Comparison of ENCODE assay signal across 10 cellular contexts in the genomic region with DNA sequence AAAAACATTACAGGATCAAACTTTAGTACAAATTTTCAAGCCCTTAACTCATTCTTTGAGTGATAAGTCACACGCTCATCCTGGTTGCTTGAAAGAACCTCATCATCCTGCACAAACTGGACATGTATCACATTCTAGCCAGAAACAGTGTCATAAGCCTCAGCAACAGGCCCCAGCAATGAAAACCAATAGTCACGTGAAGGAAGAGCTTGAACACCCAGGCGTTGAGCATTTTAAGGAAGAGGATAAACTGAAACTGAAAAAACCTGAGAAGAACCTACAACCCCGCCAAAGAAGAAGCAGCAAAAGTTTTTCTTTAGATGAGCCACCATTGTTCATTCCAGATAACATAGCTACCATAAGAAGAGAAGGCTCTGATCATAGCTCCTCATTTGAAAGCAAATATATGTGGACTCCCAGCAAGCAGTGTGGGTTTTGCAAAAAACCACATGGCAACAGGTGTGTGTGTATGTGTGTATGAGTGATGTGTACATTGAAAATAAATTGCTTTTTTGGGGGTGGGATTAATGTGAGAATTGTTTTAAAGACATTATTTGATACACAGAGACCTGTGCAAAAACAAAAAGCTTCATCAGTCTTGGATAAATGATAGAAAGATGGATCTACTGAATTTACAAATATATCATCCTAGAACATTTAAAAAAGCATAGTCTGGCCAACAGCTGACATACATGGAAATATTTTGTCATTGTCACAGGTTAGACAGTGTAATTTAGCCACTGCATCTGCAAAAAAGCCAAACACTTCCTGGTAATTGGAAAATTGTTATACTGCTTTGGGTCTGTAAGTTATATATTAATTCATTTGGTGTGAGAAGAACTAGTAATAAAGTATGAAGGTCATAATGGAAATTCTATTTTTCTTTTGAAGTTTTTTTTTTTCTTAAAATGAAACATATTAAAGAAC. TPM values are rescaled to one million over a fixed set of nuclear protein-coding genes. Genes with fewer than 3 reads are reported as not detected.
DNase-seq lines count a peak whose midpoint lies in the region; ATAC-seq, FAIRE-seq and TF ChIP-seq lines count a peak whose summit lies in the region.
"Had no signal": no experiment of that assay in that cellular context is flagged by ENCODE, and none has a peak within 500 bp of the region (broad histone marks: within the 10 kb centered on the region; RNA-seq: fewer than 3 reads in every experiment).

No MANE protein-coding gene starts in this region.

- no peak overlapping the region for H3K4me2 ChIP-seq in osteoblast (ENCODE audit: insufficient read depth, low read length)

- WGBS in pancreas, 2 donors: 93 to 96% methylated on average over 4 of the region's 4 CpGs

- H3K27ac ChIP-seq in pancreas: peak overlapping the region in 1 of 4 donors; percentile 47
- H3K27ac ChIP-seq in osteoblast (ENCODE audit: low read depth, low read length): no peak overlapping the region

- no peak for FAIRE-seq in pancreas (lab: Jason Lieb, UNC)

- no peak for TF ChIP-seq CTCF in pancreas (IDR thresholded peaks at IDR 0.05)
- TF ChIP-seq CTCF in osteoblast (IDR thresholded peaks at IDR 0.05; ENCODE audit: extremely low read depth, low read depth, low read length): no peak

- H3K9me3 ChIP-seq in pancreas (no peaks in the 10 kb centered on the region), osteoblast (ENCODE audit: low read depth, low read length) (no peaks in the 10 kb centered on the region)

- intact Hi-C loops in pancreas (cut with DNase I): no loop called here

- ATAC-seq in GM19025 (IDR thresholded peaks at IDR 0.05; ENCODE audit: low read depth, unreplicated experiment) (peak; percentile 70), HG02759 (IDR thresholded peaks at IDR 0.05; ENCODE audit: unreplicated experiment) (peak; percentile 86), pancreas (peak in 3 of 4 donors; percentile 36 to 73 (median 64))

- H3K4me1 ChIP-seq in pancreas (peaks cover 0 to 10% (median 6%) of the 10 kb centered on the region in 3 donors), osteoblast (ENCODE audit: insufficient read depth, low read length) (no peaks in the 10 kb centered on the region)

- no peak overlapping the region for H2AFZ ChIP-seq in osteoblast (ENCODE audit: low read length)

- peaks cover 3% of the 10 kb centered on the region for H4K20me1 ChIP-seq in osteoblast (ENCODE audit: insufficient read depth, low read length)

- H3K4me3 ChIP-seq in pancreas: no peak overlapping the region
- H3K4me3 ChIP-seq in osteoblast (ENCODE audit: insufficient read depth, low read length): no peak overlapping the region

- DNase-seq in NAMALWA (ENCODE audit: low spot score) (peak; percentile 46), pancreas (no peak), COLO668 (lab: John Stamatoyannopoulos, UW; ENCODE audit: unreplicated experiment) (no peak), NCI-H2029 (lab: John Stamatoyannopoulos, UW) (no peak), NCI-H2081 treated with DMSO at 0.1 percent for 48 hours (lab: John Stamatoyannopoulos, UW) (no peak), osteoblast (ENCODE audit: insufficient read length, low spot score, missing footprints) (no peak)
- DNase-seq: naive thymus-derived CD8-positive, alpha-beta T cell; T-helper 9 cell had no signal

- H3K36me3 ChIP-seq in pancreas: peaks cover 0 to 8% (median 8%) of the 10 kb centered on the region in 3 donors
- no peaks in the 10 kb centered on the region for H3K36me3 ChIP-seq in osteoblast (ENCODE audit: insufficient read depth, low read length)

- H3K27me3 ChIP-seq in pancreas: no peaks in the 10 kb centered on the region
- no peaks in the 10 kb centered on the region for H3K27me3 ChIP-seq in osteoblast (ENCODE audit: insufficient read depth, low read length)

- peaks cover 21% of the 10 kb centered on the region for H3K79me2 ChIP-seq in osteoblast (ENCODE audit: insufficient read depth, low read length)

RNA-seq across cellular contexts. Expression of gene PHF3, which starts 50.1 kb away (rescaled TPM):
- total RNA-seq in pancreas (10 to 100 TPM; 26.9 to 42.9 (median 31.7) TPM), osteoblast (75.7 and 76.7 TPM in 2 replicates)
- 1 to 10 TPM; 5.4 to 9.6 TPM for polyA plus RNA-seq in pancreas
